In genomic region chr6:86936834-86937218, GRCh38 we compare ENCODE assay signal across 11 cellular contexts. TPM values are rescaled to one million over a fixed set of nuclear protein-coding genes. Genes with fewer than 3 reads are reported as not detected.
A peak's percentile ranks its signal among the peaks of the same experiment; 100 is the strongest.
DNase-seq lines count a peak whose midpoint lies in the region; FAIRE-seq and TF ChIP-seq lines count a peak whose summit lies in the region.
"Had no signal": no experiment of that assay in that cellular context is flagged by ENCODE, and none has a peak within 500 bp of the region (broad histone marks: within the 10 kb centered on the region; RNA-seq: fewer than 3 reads in every experiment).

No MANE protein-coding gene starts in this region.

- peak overlapping the region; percentile 63 for H2AFZ ChIP-seq in astrocyte (ENCODE audit: low read depth, low read length)
- H2AFZ ChIP-seq in mesenchymal stem cell (ENCODE audit: low read depth, low read length) = peak overlapping the region; percentile 57

- TF ChIP-seq POLR2A in testis (IDR thresholded peaks at IDR 0.05) = no peak

- H2AK5ac ChIP-seq in mesenchymal stem cell (ENCODE audit: low read length, severe bottlenecking) = no peak overlapping the region

- no peak for FAIRE-seq in astrocyte (lab: Jason Lieb, UNC)

- peak overlapping the region in 1 of 2 experiments; percentile 39 for H3K14ac ChIP-seq in mesenchymal stem cell (ENCODE audit: low read length in 2 of 2)

- no peaks in the 10 kb centered on the region for H3K79me1 ChIP-seq in mesenchymal stem cell (replicated peaks; ENCODE audit: low read length, poor library complexity, severe bottlenecking)

- DNase-seq in NCI-H1694 treated with DMSO at 0.1 percent for 48 hours (lab: John Stamatoyannopoulos, UW) = peak; percentile 29
- DNase-seq in NCI-H1694 (lab: John Stamatoyannopoulos, UW) = no peak
- DNase-seq in astrocyte (ENCODE audit: low read depth) = no peak
- DNase-seq in mesenchymal stem cell = no peak
- no peak for DNase-seq in testis
- no peak for DNase-seq in DMS79 treated with DMSO at 0.1 percent for 48 hours (lab: John Stamatoyannopoulos, UW)
- DNase-seq in stimulated activated CD4-positive, alpha-beta T cell treated with anti-CD3 and anti-CD28 coated beads, Interleukin-2, amount 100 ng/mL, for 24 hours = no peak
- DNase-seq in foreskin fibroblast = no peak
- DNase-seq: MV-4-11 had no signal

- H3K23ac ChIP-seq in mesenchymal stem cell (ENCODE audit: low read length in 2 of 2) = no peak overlapping the region

- no peak overlapping the region for H2BK5ac ChIP-seq in mesenchymal stem cell (ENCODE audit: low read depth, low read length, poor library complexity, severe bottlenecking)

- H3K27ac Mint-ChIP-seq in astrocyte (ENCODE audit: unreplicated experiment) = no peak overlapping the region

- no peaks in the 10 kb centered on the region for H3K79me2 ChIP-seq in astrocyte (ENCODE audit: insufficient read depth, low read length)

- no peaks in the 10 kb centered on the region for H3K36me3 Mint-ChIP-seq in astrocyte (ENCODE audit: low read depth, unreplicated experiment)

- H3K4me1 ChIP-seq in astrocyte (ENCODE audit: insufficient read depth, low read length) (peaks cover 4% of the 10 kb centered on the region), mesenchymal stem cell (ENCODE audit: control insufficient read depth, insufficient read depth, low read depth, low read length) (peaks cover 10% of the 10 kb centered on the region), testis (no peaks in the 10 kb centered on the region)

- H3K18ac ChIP-seq in mesenchymal stem cell (ENCODE audit: low read depth in 1 of 2, low read length in 2 of 2) = no peak overlapping the region

- no peaks in the 10 kb centered on the region for H3K9me3 ChIP-seq in astrocyte (ENCODE audit: insufficient read depth, low read depth, low read length)
- H3K9me3 ChIP-seq in mesenchymal stem cell (ENCODE audit: control insufficient read depth, low read length) = no peaks in the 10 kb centered on the region
- no peaks in the 10 kb centered on the region for H3K9me3 ChIP-seq in testis

- H3K4me3 ChIP-seq in astrocyte (ENCODE audit: insufficient read depth, low read depth, low read length) (no peak overlapping the region), mesenchymal stem cell (ENCODE audit: insufficient read depth in 1 of 2, low read depth in 1 of 2, low read length in 2 of 2) (peak overlapping the region; percentile 11 to 71), testis (peak overlapping the region; percentile 38 to 40), foreskin fibroblast (ENCODE audit: low read depth in 1 of 2, low read length in 2 of 2) (no peak overlapping the region)

- no peaks in the 10 kb centered on the region for H3K4me1 Mint-ChIP-seq in astrocyte (ENCODE audit: low read depth, unreplicated experiment)

- H3K4me3 Mint-ChIP-seq in astrocyte (ENCODE audit: unreplicated experiment) = peak overlapping the region; percentile 83

- peaks cover 67% of the 10 kb centered on the region for H3K27me3 Mint-ChIP-seq in astrocyte (ENCODE audit: low read depth, unreplicated experiment)

- H3K27me3 ChIP-seq in astrocyte (ENCODE audit: insufficient read depth, low read length) = peaks cover 19% of the 10 kb centered on the region
- H3K27me3 ChIP-seq in mesenchymal stem cell (ENCODE audit: control insufficient read depth in 1 of 2, insufficient read depth in 1 of 2, low read length in 2 of 2) = peaks cover 35 to 44% of the 10 kb centered on the region in 2 experiments
- H3K27me3 ChIP-seq in testis = no peaks in the 10 kb centered on the region

- H3K27ac ChIP-seq in astrocyte (ENCODE audit: low read depth, low read length) (no peak overlapping the region), mesenchymal stem cell (ENCODE audit: low read length, poor library complexity, severe bottlenecking) (no peak overlapping the region), testis (no peak overlapping the region)
- H3K27ac ChIP-seq: VCaP had no signal

- no peak overlapping the region for H3K9ac ChIP-seq in astrocyte (ENCODE audit: low read length)
- no peak overlapping the region for H3K9ac ChIP-seq in mesenchymal stem cell (ENCODE audit: low read length)

- no peak overlapping the region for H4K8ac ChIP-seq in mesenchymal stem cell (ENCODE audit: low read length)

- H3K4me2 ChIP-seq in astrocyte (ENCODE audit: low read length) (peak overlapping the region; percentile 83), mesenchymal stem cell (ENCODE audit: low read length, poor library complexity, severe bottlenecking) (peak overlapping the region; percentile 76)

- no peak overlapping the region for H4K91ac ChIP-seq in mesenchymal stem cell (ENCODE audit: low read length)

- 7% methylated on average over 12 of the region's 12 CpGs for WGBS in mesenchymal stem cell
- WGBS in testis, 2 donors = 9 to 12% methylated on average over 12 of the region's 12 CpGs

- no peak overlapping the region for H2BK12ac ChIP-seq in mesenchymal stem cell (ENCODE audit: low read length in 2 of 2)

- peaks cover 5% of the 10 kb centered on the region for H3K9me3 Mint-ChIP-seq in astrocyte (ENCODE audit: unreplicated experiment)

- H4K20me1 ChIP-seq in astrocyte (ENCODE audit: insufficient read depth, low read length) = no peaks in the 10 kb centered on the region

- TF ChIP-seq CTCF in astrocyte (IDR thresholded peaks at IDR 0.05; ENCODE audit: insufficient read depth, low read depth, low read length) (no peak), testis (IDR thresholded peaks at IDR 0.05) (no peak), foreskin fibroblast (IDR thresholded peaks at IDR 0.05; ENCODE audit: low read depth, low read length) (no peak)

- no peak overlapping the region for H2BK120ac ChIP-seq in mesenchymal stem cell (ENCODE audit: low read depth, low read length)

- H2BK15ac ChIP-seq in mesenchymal stem cell (ENCODE audit: low read depth, poor library complexity, severe bottlenecking) = no peak overlapping the region

- no peaks in the 10 kb centered on the region for H3K36me3 ChIP-seq in astrocyte (ENCODE audit: insufficient read depth, low read length)
- no peaks in the 10 kb centered on the region for H3K36me3 ChIP-seq in mesenchymal stem cell (ENCODE audit: control insufficient read depth in 1 of 2, insufficient read depth in 2 of 2, low read depth in 1 of 2, low read length in 2 of 2)
- no peaks in the 10 kb centered on the region for H3K36me3 ChIP-seq in testis (ENCODE audit: low read depth, missing control alignments)

- H3K4ac ChIP-seq in mesenchymal stem cell (ENCODE audit: low read depth in 1 of 2, low read length in 2 of 2) = no peak overlapping the region

- intact Hi-C loops in testis (cut with DNase I; ENCODE audit: low total_unique reads) = no loop called here

RNA-seq across cellular contexts. Expression of gene HTR1E, which starts 0.5 kb away (rescaled TPM):
- total RNA-seq in astrocyte (not detected in 2 replicates), testis (under 1 TPM; 0.39 to 0.87 TPM)
- not detected for polyA plus RNA-seq in mesenchymal stem cell (2013, experiment 1 of 2)
- not detected for polyA plus RNA-seq in mesenchymal stem cell (2013, experiment 2 of 2)
- polyA plus RNA-seq in testis (ENCODE audit: insufficient read depth, low read depth, low replicate concordance) = 0.40 TPM
- total RNA-seq: left colon had no signal

Comparison
In these comparisons a context has a peak if more than half of its experiments do, and no peak if none do; other contexts are left out.
1. H3K4me3 ChIP-seq: peak in mesenchymal stem cell (2 of 2) and testis (2 of 2); none in astrocyte (single experiment) and foreskin fibroblast (0 of 2).